25 cellular contexts compared by ENCODE assay signal in genomic region chr19:13478576-13478975, GRCh38.
"Had no signal": no experiment of that assay in that cellular context is flagged by ENCODE, and none has a peak within 500 bp of the region (broad histone marks: within the 10 kb centered on the region; RNA-seq: fewer than 3 reads in every experiment).

No MANE protein-coding gene starts in this region.

- H3K4me3 ChIP-seq: coronary artery, dorsolateral prefrontal cortex, esophagus muscularis mucosa, esophagus squamous epithelium, gastrocnemius medialis, gastroesophageal sphincter, heart left ventricle, heart right ventricle, hepatocyte had no signal

- ATAC-seq: effector memory CD8-positive, alpha-beta T cell; esophagus mucosa; foreskin keratinocyte; gastrocnemius medialis; gastroesophageal sphincter; heart left ventricle; heart right ventricle had no signal

- H3K4me1 ChIP-seq: esophagus muscularis mucosa, esophagus squamous epithelium, foreskin keratinocyte, gastrocnemius medialis, gastroesophageal sphincter, heart left ventricle, heart right ventricle had no signal

- H3K27ac ChIP-seq: coronary artery, epithelial cell of prostate, esophagus muscularis mucosa, esophagus squamous epithelium, foreskin keratinocyte, gastrocnemius medialis, gastroesophageal sphincter, heart left ventricle, heart right ventricle, hepatocyte had no signal

- DNase-seq: cortex of kidney; dermis blood vessel endothelial cell; dorsolateral prefrontal cortex; effector CD4-positive, alpha-beta T cell; effector CD8-positive, alpha-beta T cell; effector memory CD4-positive, alpha-beta T cell; effector memory CD8-positive, alpha-beta T cell; endodermal cell; erythroblast; esophagus squamous epithelium; foreskin fibroblast; foreskin keratinocyte; foreskin melanocyte; gastrocnemius medialis; glutamatergic neuron; head of caudate nucleus; heart left ventricle; heart right ventricle; hippocampal formation had no signal

- H3K36me3 ChIP-seq: esophagus muscularis mucosa, esophagus squamous epithelium, gastrocnemius medialis, gastroesophageal sphincter, heart left ventricle, heart right ventricle had no signal
